Comparison of ENCODE assay signal across 12 cellular contexts in genomic region chr4:153513596-153513995, GRCh38. TPM values are rescaled to one million over a fixed set of nuclear protein-coding genes. Genes with fewer than 3 reads are reported as not detected.
DNase-seq lines count a peak whose midpoint lies in the region; ATAC-seq and TF ChIP-seq lines count a peak whose summit lies in the region.
"Had no signal": no experiment of that assay in that cellular context is flagged by ENCODE, and none has a peak within 500 bp of the region (broad histone marks: within the 10 kb centered on the region; RNA-seq: fewer than 3 reads in every experiment).

No MANE protein-coding gene starts in this region.

- no peaks in the 10 kb centered on the region for H3K79me2 ChIP-seq in osteoblast (ENCODE audit: insufficient read depth, low read length)

- no peaks in the 10 kb centered on the region for H4K20me1 ChIP-seq in osteoblast (ENCODE audit: insufficient read depth, low read length)

- H2AFZ ChIP-seq in osteoblast (ENCODE audit: low read length): no peak overlapping the region

- H3K4me2 ChIP-seq in osteoblast (ENCODE audit: insufficient read depth, low read length): peak overlapping the region; percentile 63

- H3K9me3 Mint-ChIP-seq in effector memory CD8-positive, alpha-beta T cell: no peaks in the 10 kb centered on the region
- H3K9me3 Mint-ChIP-seq: dendritic cell treated with granulocyte-macrophage colony-stimulating factor and Interleukin-4, amounts not matched to agents 40 ng/mL and 50 ng/mL, for 4 days had no signal

- no peak for ATAC-seq in effector memory CD8-positive, alpha-beta T cell (replicated peaks)
- ATAC-seq in GM21737 (IDR thresholded peaks at IDR 0.05; ENCODE audit: unreplicated experiment) (no peak), GM21619 (IDR thresholded peaks at IDR 0.05; ENCODE audit: unreplicated experiment) (no peak)
- ATAC-seq: left lobe of liver had no signal

- H3K36me3 ChIP-seq in osteoblast (ENCODE audit: insufficient read depth, low read length): no peaks in the 10 kb centered on the region

- H3K4me1 Mint-ChIP-seq in effector memory CD8-positive, alpha-beta T cell (ENCODE audit: low read depth in 2 of 2): peaks cover 35 to 59% of the 10 kb centered on the region in 2 donors

- no peaks in the 10 kb centered on the region for H3K27me3 ChIP-seq in osteoblast (ENCODE audit: insufficient read depth, low read length)

- no peaks in the 10 kb centered on the region for H3K27me3 Mint-ChIP-seq in effector memory CD8-positive, alpha-beta T cell
- H3K27me3 Mint-ChIP-seq: dendritic cell treated with granulocyte-macrophage colony-stimulating factor and Interleukin-4, amounts not matched to agents 40 ng/mL and 50 ng/mL, for 4 days had no signal

- no peak for TF ChIP-seq CTCF in osteoblast (IDR thresholded peaks at IDR 0.05; ENCODE audit: extremely low read depth, low read depth, low read length)

- no peaks in the 10 kb centered on the region for H3K9me3 ChIP-seq in osteoblast (ENCODE audit: low read depth, low read length)

- H3K36me3 Mint-ChIP-seq in effector memory CD8-positive, alpha-beta T cell (ENCODE audit: insufficient read depth): peaks cover 26% of the 10 kb centered on the region

- peak overlapping the region; percentile 85 for H3K27ac ChIP-seq in osteoblast (ENCODE audit: low read depth, low read length)

- no peak overlapping the region for H3K4me3 ChIP-seq in osteoblast (ENCODE audit: insufficient read depth, low read length)

- H3K27ac Mint-ChIP-seq in effector memory CD8-positive, alpha-beta T cell: peak overlapping the region; percentile 44 to 62
- H3K27ac Mint-ChIP-seq: dendritic cell treated with granulocyte-macrophage colony-stimulating factor and Interleukin-4, amounts not matched to agents 40 ng/mL and 50 ng/mL, for 4 days had no signal

- peaks cover 35% of the 10 kb centered on the region for H3K4me1 ChIP-seq in osteoblast (ENCODE audit: insufficient read depth, low read length)

- DNase-seq in EH (ENCODE audit: low read depth) (peak; percentile 87), LoVo (ENCODE audit: low spot score) (peak; percentile 9), osteoblast (ENCODE audit: insufficient read length, low spot score, missing footprints) (peak; percentile 87), NCI-H2107 treated with DMSO at 0.1 percent for 48 hours (lab: John Stamatoyannopoulos, UW; ENCODE audit: unreplicated experiment) (no peak), KBM-7 (no peak)
- no peak for DNase-seq in effector memory CD8-positive, alpha-beta T cell
- DNase-seq: activated CD4-positive, alpha-beta T cell treated with anti-CD3 and anti-CD28 coated beads for 48 hours; stimulated activated CD4-positive, alpha-beta T cell treated with anti-CD3 and anti-CD28 coated beads, Interleukin-2, amount 100 ng/mL, for 48 hours had no signal

- in situ Hi-C loops in KBM-7 (cut with MboI; ENCODE audit: low pct_unique_long_range_greater_than_20kb, low sequenced_read_pairs): no loop called here

- H3K4me3 Mint-ChIP-seq in effector memory CD8-positive, alpha-beta T cell: no peak overlapping the region
- H3K4me3 Mint-ChIP-seq: dendritic cell treated with granulocyte-macrophage colony-stimulating factor and Interleukin-4, amounts not matched to agents 40 ng/mL and 50 ng/mL, for 4 days had no signal

RNA-seq across cellular contexts. Expression of gene TMEM131L, which starts 47.4 kb away (rescaled TPM):
- 8.3 and 9.0 TPM in 2 replicates for total RNA-seq in osteoblast

Comparison
In these comparisons a context has a peak if more than half of its experiments do, and no peak if none do; other contexts are left out.
1. DNase-seq: peak in EH (single experiment), LoVo (single experiment) and osteoblast (single experiment); none in effector memory CD8-positive, alpha-beta T cell (0 of 3), NCI-H2107 treated with DMSO at 0.1 percent for 48 hours (single experiment) and KBM-7 (single experiment).